35 cellular contexts compared by ENCODE assay signal in the genomic region with DNA sequence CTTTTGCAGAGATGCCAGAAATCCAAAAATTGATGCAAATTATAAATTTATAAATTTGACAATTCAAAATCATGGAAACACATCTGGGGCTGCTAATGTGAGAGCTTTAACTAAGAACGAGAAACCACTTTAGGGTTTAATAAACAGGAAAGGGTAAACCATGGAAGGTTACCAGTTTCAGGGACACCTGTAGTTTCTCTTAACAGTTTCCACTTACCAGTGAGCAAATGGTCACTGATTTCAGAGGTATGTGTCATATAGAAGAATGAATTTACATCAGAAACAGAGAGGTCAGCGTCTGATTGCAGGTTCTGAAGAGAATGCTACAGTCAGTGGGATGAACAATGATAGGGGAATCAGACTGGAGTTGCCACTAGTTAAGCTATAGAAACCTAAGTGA. TPM values are rescaled to one million over a fixed set of nuclear protein-coding genes. Genes with fewer than 3 reads are reported as not detected.
"Had no signal": no experiment of that assay in that cellular context is flagged by ENCODE, and none has a peak within 500 bp of the region (broad histone marks: within the 10 kb centered on the region; RNA-seq: fewer than 3 reads in every experiment).

No MANE protein-coding gene starts in this region.

- H3K36me3 Mint-ChIP-seq: activated CD4-positive, alpha-beta memory T cell treated with anti-CD3 and anti-CD28 coated beads for 36 hours; activated CD8-positive, alpha-beta memory T cell treated with anti-CD3 and anti-CD28 coated beads, Interleukin-2, amount 10 ng/mL, durations not matched to agents 7 days and 5 days; activated naive CD4-positive, alpha-beta T cell treated with anti-CD3 and anti-CD28 coated beads, Interleukin-2, amount 50 U/mL, for 24 hours; activated naive CD8-positive, alpha-beta T cell treated with anti-CD3 and anti-CD28 coated beads for 36 hours had no signal

- ATAC-seq: activated CD4-positive, CD25-positive, alpha-beta regulatory T cell treated with anti-CD3 and anti-CD28 coated beads, Interleukin-2, amount 50 U/mL, for 24 hours; activated CD8-positive, alpha-beta memory T cell treated with anti-CD3 and anti-CD28 coated beads, Interleukin-2, amount 10 ng/mL, durations not matched to agents 7 days and 5 days; activated CD8-positive, alpha-beta T cell treated with anti-CD3 and anti-CD28 coated beads, Interleukin-2, amount 10 ng/mL, durations not matched to agents 7 days and 5 days; activated naive CD8-positive, alpha-beta T cell treated with anti-CD3 and anti-CD28 coated beads, Interleukin-2, amount 50 U/mL, for 24 hours; body of pancreas; effector memory CD8-positive, alpha-beta T cell; foreskin keratinocyte; gastrocnemius medialis; heart left ventricle; T-helper 17 cell had no signal

- H3K4me3 Mint-ChIP-seq: activated B cell treated with CpG ODN at 0.5 μM for 24 hours; activated CD4-positive, alpha-beta memory T cell treated with anti-CD3 and anti-CD28 coated beads for 36 hours; activated CD8-positive, alpha-beta memory T cell treated with anti-CD3 and anti-CD28 coated beads, Interleukin-2, amount 10 ng/mL, durations not matched to agents 7 days and 5 days; activated CD8-positive, alpha-beta T cell treated with anti-CD3 and anti-CD28 coated beads, Interleukin-2, amount 10 ng/mL, durations not matched to agents 7 days and 5 days; activated naive CD4-positive, alpha-beta T cell treated with anti-CD3 and anti-CD28 coated beads for 36 hours; activated naive CD4-positive, alpha-beta T cell treated with anti-CD3 and anti-CD28 coated beads, Interleukin-2, amount 50 U/mL, for 24 hours; activated naive CD8-positive, alpha-beta T cell treated with anti-CD3 and anti-CD28 coated beads for 36 hours; activated naive CD8-positive, alpha-beta T cell treated with anti-CD3 and anti-CD28 coated beads, Interleukin-2, amount 50 U/mL, for 24 hours; activated T-helper 1 cell treated with anti-CD3 and anti-CD28 coated beads, Interleukin-12 subunit alpha, Interleukin-12 subunit beta, Interleukin-2, Interleukin-4 antibody, amounts not matched to agents 30 ng/mL and 10 ng/mL and 1 ng/mL, durations not matched to agents 14 hours and 24 hours and 36 hours; effector memory CD8-positive, alpha-beta T cell; T-helper 17 cell; T-helper 2 cell treated with Interferon-gamma antibody and Interleukin-4, amounts not matched to agents 5 μg/mL and 100 μg/mL, for 36 hours had no signal

- H3K9me3 Mint-ChIP-seq: activated B cell treated with CpG ODN at 0.5 μM for 24 hours; activated naive CD4-positive, alpha-beta T cell treated with anti-CD3 and anti-CD28 coated beads for 36 hours; activated naive CD4-positive, alpha-beta T cell treated with anti-CD3 and anti-CD28 coated beads, Interleukin-2, amount 50 U/mL, for 24 hours; activated naive CD8-positive, alpha-beta T cell treated with anti-CD3 and anti-CD28 coated beads for 36 hours; activated naive CD8-positive, alpha-beta T cell treated with anti-CD3 and anti-CD28 coated beads, Interleukin-2, amount 50 U/mL, for 24 hours; activated T-helper 1 cell treated with anti-CD3 and anti-CD28 coated beads, Interleukin-12 subunit alpha, Interleukin-12 subunit beta, Interleukin-2, Interleukin-4 antibody, amounts not matched to agents 30 ng/mL and 10 ng/mL and 1 ng/mL, durations not matched to agents 14 hours and 24 hours and 36 hours; activated T-helper 2 cell treated with anti-CD3 and anti-CD28 coated beads, Interferon-gamma antibody, Interleukin-2, Interleukin-4, amounts not matched to agents 10 μg/mL and 5 μg/mL and 100 μg/mL, durations not matched to agents 14 hours and 24 hours and 36 hours; T-helper 2 cell treated with Interferon-gamma antibody and Interleukin-4, amounts not matched to agents 5 μg/mL and 100 μg/mL, for 36 hours had no signal

- DNase-seq: activated B cell treated with CpG ODN at 0.5 μM for 24 hours; activated CD4-positive, alpha-beta memory T cell treated with anti-CD3 and anti-CD28 coated beads for 36 hours; activated CD4-positive, alpha-beta T cell treated with anti-CD3 and anti-CD28 coated beads for 48 hours; activated CD8-positive, alpha-beta memory T cell treated with anti-CD3 and anti-CD28 coated beads, Interleukin-2, amount 10 ng/mL, durations not matched to agents 7 days and 5 days; activated CD8-positive, alpha-beta memory T cell treated with anti-CD3 and anti-CD28 coated beads, Interleukin-2, amount 50 U/mL, for 4 hours; activated CD8-positive, alpha-beta T cell treated with anti-CD3 and anti-CD28 coated beads, Interleukin-2, amount 10 ng/mL, durations not matched to agents 7 days and 5 days; activated effector memory CD4-positive, alpha-beta T cell treated with anti-CD3 and anti-CD28 coated beads, Interleukin-2, amount 50 U/mL, for 16 hours; activated naive CD4-positive, alpha-beta T cell treated with anti-CD3 and anti-CD28 coated beads for 36 hours; activated naive CD8-positive, alpha-beta T cell treated with anti-CD3 and anti-CD28 coated beads for 36 hours; activated naive CD8-positive, alpha-beta T cell treated with anti-CD3 and anti-CD28 coated beads, Interleukin-2, amount 50 U/mL, for 24 hours; activated T-cell treated with anti-CD3 and anti-CD28 coated beads, Interleukin-2, amount 50 U/mL, for 1 hour; activated T-cell treated with anti-CD3 and anti-CD28 coated beads, Interleukin-2, amount 50 U/mL, for 48 hours; adrenal gland; aorta; body of pancreas; cortex of kidney; dermis blood vessel endothelial cell; effector CD4-positive, alpha-beta T cell; effector memory CD8-positive, alpha-beta T cell; erythroblast; foreskin keratinocyte; gastrocnemius medialis; glutamatergic neuron; heart left ventricle; T-helper 17 cell; T1000; WERI-Rb-1 had no signal

- H3K27ac Mint-ChIP-seq: activated B cell treated with CpG ODN at 0.5 μM for 24 hours; activated CD4-positive, alpha-beta memory T cell treated with anti-CD3 and anti-CD28 coated beads for 36 hours; activated CD8-positive, alpha-beta memory T cell treated with anti-CD3 and anti-CD28 coated beads, Interleukin-2, amount 10 ng/mL, durations not matched to agents 7 days and 5 days; activated CD8-positive, alpha-beta T cell treated with anti-CD3 and anti-CD28 coated beads, Interleukin-2, amount 10 ng/mL, durations not matched to agents 7 days and 5 days; activated naive CD4-positive, alpha-beta T cell treated with anti-CD3 and anti-CD28 coated beads for 36 hours; activated naive CD4-positive, alpha-beta T cell treated with anti-CD3 and anti-CD28 coated beads, Interleukin-2, amount 50 U/mL, for 24 hours; activated naive CD8-positive, alpha-beta T cell treated with anti-CD3 and anti-CD28 coated beads for 36 hours; activated naive CD8-positive, alpha-beta T cell treated with anti-CD3 and anti-CD28 coated beads, Interleukin-2, amount 50 U/mL, for 24 hours; activated T-helper 1 cell treated with anti-CD3 and anti-CD28 coated beads, Interleukin-12 subunit alpha, Interleukin-12 subunit beta, Interleukin-2, Interleukin-4 antibody, amounts not matched to agents 30 ng/mL and 10 ng/mL and 1 ng/mL, durations not matched to agents 14 hours and 24 hours and 36 hours; activated T-helper 2 cell treated with anti-CD3 and anti-CD28 coated beads, Interferon-gamma antibody, Interleukin-2, Interleukin-4, amounts not matched to agents 10 μg/mL and 5 μg/mL and 100 μg/mL, durations not matched to agents 14 hours and 24 hours and 36 hours; effector memory CD8-positive, alpha-beta T cell; T-helper 17 cell; T-helper 2 cell treated with Interferon-gamma antibody and Interleukin-4, amounts not matched to agents 5 μg/mL and 100 μg/mL, for 36 hours had no signal

- H3K4me1 Mint-ChIP-seq: activated B cell treated with CpG ODN at 0.5 μM for 24 hours; activated CD8-positive, alpha-beta memory T cell treated with anti-CD3 and anti-CD28 coated beads, Interleukin-2, amount 10 ng/mL, durations not matched to agents 7 days and 5 days; activated naive CD4-positive, alpha-beta T cell treated with anti-CD3 and anti-CD28 coated beads, Interleukin-2, amount 50 U/mL, for 24 hours; activated naive CD8-positive, alpha-beta T cell treated with anti-CD3 and anti-CD28 coated beads for 36 hours; activated naive CD8-positive, alpha-beta T cell treated with anti-CD3 and anti-CD28 coated beads, Interleukin-2, amount 50 U/mL, for 24 hours; T-helper 17 cell had no signal

- H3K4me1 ChIP-seq: adrenal gland, body of pancreas, esophagus muscularis mucosa, foreskin keratinocyte, gastrocnemius medialis, heart left ventricle had no signal

- H3K27ac ChIP-seq: adrenal gland, body of pancreas, esophagus muscularis mucosa, foreskin keratinocyte, gastrocnemius medialis, heart left ventricle, WERI-Rb-1 had no signal

- H3K4me3 ChIP-seq: adrenal gland, body of pancreas, esophagus muscularis mucosa, gastrocnemius medialis, heart left ventricle had no signal

- H3K27me3 Mint-ChIP-seq: activated CD4-positive, alpha-beta memory T cell treated with anti-CD3 and anti-CD28 coated beads for 36 hours; activated CD8-positive, alpha-beta memory T cell treated with anti-CD3 and anti-CD28 coated beads, Interleukin-2, amount 10 ng/mL, durations not matched to agents 7 days and 5 days; activated naive CD8-positive, alpha-beta T cell treated with anti-CD3 and anti-CD28 coated beads, Interleukin-2, amount 50 U/mL, for 24 hours; T-helper 17 cell had no signal

- H3K9me3 ChIP-seq: adrenal gland, body of pancreas, esophagus muscularis mucosa, gastrocnemius medialis, heart left ventricle had no signal

- H3K27me3 ChIP-seq: adrenal gland, esophagus muscularis mucosa, gastrocnemius medialis had no signal

- H3K36me3 ChIP-seq: adrenal gland, esophagus muscularis mucosa, gastrocnemius medialis, heart left ventricle, WERI-Rb-1 had no signal

RNA-seq across cellular contexts. Expression of a gene that starts 24.8 kb away (rescaled TPM):
- total RNA-seq: activated B cell treated with CpG ODN at 0.5 μM for 24 hours; activated CD4-positive, alpha-beta memory T cell treated with anti-CD3 and anti-CD28 coated beads for 36 hours; activated CD8-positive, alpha-beta memory T cell treated with anti-CD3 and anti-CD28 coated beads for 36 hours; activated CD8-positive, alpha-beta memory T cell treated with anti-CD3 and anti-CD28 coated beads, Interleukin-2, amount 10 ng/mL, durations not matched to agents 7 days and 5 days; activated CD8-positive, alpha-beta T cell treated with anti-CD3 and anti-CD28 coated beads, Interleukin-2, amount 10 ng/mL, durations not matched to agents 7 days and 5 days; activated naive CD4-positive, alpha-beta T cell treated with anti-CD3 and anti-CD28 coated beads for 36 hours; activated naive CD8-positive, alpha-beta T cell treated with anti-CD3 and anti-CD28 coated beads for 36 hours; activated T-helper 1 cell treated with anti-CD3 and anti-CD28 coated beads, Interleukin-12 subunit alpha, Interleukin-12 subunit beta, Interleukin-2, Interleukin-4 antibody, amounts not matched to agents 30 ng/mL and 10 ng/mL and 1 ng/mL, durations not matched to agents 14 hours and 24 hours and 36 hours; activated T-helper 2 cell treated with anti-CD3 and anti-CD28 coated beads, Interferon-gamma antibody, Interleukin-2, Interleukin-4, amounts not matched to agents 10 μg/mL and 5 μg/mL and 100 μg/mL, durations not matched to agents 14 hours and 24 hours and 36 hours; chondrocyte; dermis blood vessel endothelial cell; foreskin keratinocyte; T-helper 17 cell had no signal
